Comparison of ENCODE assay signal across 23 cellular contexts in genomic region chr3:195107593-195107992, GRCh38.
DNase-seq lines count a peak whose midpoint lies in the region; ATAC-seq, FAIRE-seq and TF ChIP-seq lines count a peak whose summit lies in the region.
"Had no signal": no experiment of that assay in that cellular context is flagged by ENCODE, and none has a peak within 500 bp of the region (broad histone marks: within the 10 kb centered on the region; RNA-seq: fewer than 3 reads in every experiment).

No MANE protein-coding gene starts in this region.

- no peak for FAIRE-seq in H1 (lab: Jason Lieb, UNC)
- FAIRE-seq: G401.6, GM12892 had no signal

- peaks cover 2 to 4% (median 2%) of the 10 kb centered on the region in 4 experiments; a peak in 4 of 7 replicates for H3K4me1 ChIP-seq in H1 (replicated peaks in 1 of 4; ENCODE audit: control insufficient read depth in 3 of 4, insufficient read depth in 4 of 4, low read length in 3 of 4)
- H3K4me1 ChIP-seq in A673 (ENCODE audit: insufficient read depth, low read length, poor library complexity, severe bottlenecking) = peaks cover 39% of the 10 kb centered on the region
- peaks cover 8 to 17% of the 10 kb centered on the region in 2 donors for H3K4me1 ChIP-seq in gastrocnemius medialis

- peaks cover 0 to 2% of the 10 kb centered on the region in 2 experiments; a peak in 1 of 4 replicates for H3K79me2 ChIP-seq in H1 (ENCODE audit: control insufficient read depth in 1 of 2, insufficient read depth in 2 of 2, low read length in 2 of 2)

- H3K36me3 Mint-ChIP-seq in activated naive CD8-positive, alpha-beta T cell treated with anti-CD3 and anti-CD28 coated beads, Interleukin-2, amount 10 ng/mL, durations not matched to agents 7 days and 5 days = no peaks in the 10 kb centered on the region
- H3K36me3 Mint-ChIP-seq in activated naive CD8-positive, alpha-beta T cell treated with anti-CD3 and anti-CD28 coated beads, Interleukin-2, amount 50 U/mL, for 24 hours (ENCODE audit: low read depth) = no peaks in the 10 kb centered on the region
- H3K36me3 Mint-ChIP-seq in nephron (ENCODE audit: low read depth) = no peaks in the 10 kb centered on the region
- H3K36me3 Mint-ChIP-seq in stimulated activated effector memory CD8-positive, alpha-beta T cell treated with anti-CD3 and anti-CD28 coated beads, Interleukin-12 subunit alpha, Interleukin-12 subunit beta, amount 100 ng/mL, for 72 hours = no peaks in the 10 kb centered on the region
- H3K36me3 Mint-ChIP-seq: CD8-positive, alpha-beta T cell had no signal

- peaks cover 17% of the 10 kb centered on the region; the same call in 1 of the 2 replicates for H3K23me2 ChIP-seq in H1 (ENCODE audit: low read depth, low read length)

- no peak for TF ChIP-seq POLR2A in H1 (IDR thresholded peaks at IDR 0.05; ENCODE audit: control extremely low read depth in 1 of 2, low read depth in 2 of 2, low read length in 2 of 2)
- no peak for TF ChIP-seq POLR2A in gastrocnemius medialis (IDR thresholded peaks at IDR 0.05)

- no peak overlapping the region for H2AK5ac ChIP-seq in H1 (ENCODE audit: low read depth, low read length)

- POLR2A ChIA-PET in activated naive CD8-positive, alpha-beta T cell treated with anti-CD3 and anti-CD28 coated beads, Interleukin-2, amount 10 ng/mL, durations not matched to agents 7 days and 5 days (lab: Charles Lee) = no interaction called here
- POLR2A ChIA-PET in H1 (lab: Charles Lee; ENCODE audit: partially characterized antibody) (no interaction called here), A673 (lab: Charles Lee; ENCODE audit: low non-redundant PET) (no interaction called here)

- ATAC-seq in activated naive CD8-positive, alpha-beta T cell treated with anti-CD3 and anti-CD28 coated beads, Interleukin-2, amount 10 ng/mL, durations not matched to agents 7 days and 5 days (ENCODE audit: low read depth) = no peak
- no peak for ATAC-seq in activated naive CD8-positive, alpha-beta T cell treated with anti-CD3 and anti-CD28 coated beads, Interleukin-2, amount 50 U/mL, for 24 hours
- ATAC-seq in stimulated activated effector memory CD8-positive, alpha-beta T cell treated with anti-CD3 and anti-CD28 coated beads, Interleukin-12 subunit alpha, Interleukin-12 subunit beta, amount 100 ng/mL, for 72 hours = no peak
- ATAC-seq in gastrocnemius medialis = no peak
- ATAC-seq: CD8-positive, alpha-beta T cell; GM23338; Right ventricle myocardium inferior had no signal

- intact Hi-C loops in A673 (cut with micrococcal nuclease; ENCODE audit: unreplicated experiment) (loop anchor here (10.0 kb wide), 1 partner anchor 233 kb away; no protein-coding TSS in a partner anchor), gastrocnemius medialis (cut with DNase I; ENCODE audit: low total_unique reads) (loop anchor here (2.0 to 5.0 kb wide), 2 partner anchors 150 to 433 kb away; no protein-coding TSS in a partner anchor)

- no peak overlapping the region for H3K27ac Mint-ChIP-seq in activated naive CD8-positive, alpha-beta T cell treated with anti-CD3 and anti-CD28 coated beads, Interleukin-2, amount 10 ng/mL, durations not matched to agents 7 days and 5 days
- H3K27ac Mint-ChIP-seq in activated naive CD8-positive, alpha-beta T cell treated with anti-CD3 and anti-CD28 coated beads, Interleukin-2, amount 50 U/mL, for 24 hours = no peak overlapping the region
- peak overlapping the region in 2 of 3 experiments; percentile 20 to 35 for H3K27ac Mint-ChIP-seq in nephron
- peak overlapping the region; percentile 32 for H3K27ac Mint-ChIP-seq in stimulated activated effector memory CD8-positive, alpha-beta T cell treated with anti-CD3 and anti-CD28 coated beads, Interleukin-12 subunit alpha, Interleukin-12 subunit beta, amount 100 ng/mL, for 72 hours
- H3K27ac Mint-ChIP-seq: CD8-positive, alpha-beta T cell; GM23338 had no signal

- no peaks in the 10 kb centered on the region for H3K27me3 ChIP-seq in H1 (replicated peaks in 1 of 4; ENCODE audit: control insufficient read depth in 3 of 4, extremely low read depth in 1 of 4, insufficient read depth in 3 of 4, low read length in 3 of 4)
- no peaks in the 10 kb centered on the region for H3K27me3 ChIP-seq in A673 (replicated peaks; ENCODE audit: insufficient read depth, low read depth, low read length, poor library complexity)
- H3K27me3 ChIP-seq in gastrocnemius medialis = no peaks in the 10 kb centered on the region
- H3K27me3 ChIP-seq: MG63 had no signal

- H3K9ac ChIP-seq in H1 (replicated peaks in 1 of 4; ENCODE audit: extremely low read depth in 1 of 4, low read depth in 3 of 4, low read length in 3 of 4) = no peak overlapping the region

- no peak overlapping the region for H2BK20ac ChIP-seq in H1 (ENCODE audit: low read length)

- H2BK12ac ChIP-seq in H1 (ENCODE audit: low read depth, low read length) = no peak overlapping the region

- no peak overlapping the region for H2AFZ ChIP-seq in H1 (ENCODE audit: low read length)
- H2AFZ ChIP-seq: GM23338 had no signal

- DNase-seq in activated naive CD8-positive, alpha-beta T cell treated with anti-CD3 and anti-CD28 coated beads, Interleukin-2, amount 10 ng/mL, durations not matched to agents 7 days and 5 days = peak; percentile 9
- DNase-seq in activated naive CD8-positive, alpha-beta T cell treated with anti-CD3 and anti-CD28 coated beads, Interleukin-2, amount 50 U/mL, for 24 hours = no peak
- DNase-seq in H1 (ENCODE audit: low read depth in 1 of 2, low spot score in 2 of 2) = no peak
- DNase-seq in stimulated activated effector memory CD8-positive, alpha-beta T cell treated with anti-CD3 and anti-CD28 coated beads, Interleukin-12 subunit alpha, Interleukin-12 subunit beta, amount 100 ng/mL, for 72 hours (ENCODE audit: low spot score in 2 of 2) = no peak
- DNase-seq in HPDE6-E6E7 (ENCODE audit: extremely low spot score) = no peak
- no peak for DNase-seq in A673 (ENCODE audit: low spot score)
- no peak for DNase-seq in gastrocnemius medialis
- DNase-seq: C1 segment of cervical spinal cord; Calu3; CD8-positive, alpha-beta T cell; HCEC 1CT; MG63; NCI-H1417; NCI-H187; NCI-H446; NCI-H526; OCI-M1 had no signal

- H3K56ac ChIP-seq in H1 (replicated peaks; ENCODE audit: insufficient read length, low read depth, low read length) = no peak overlapping the region

- H2BK5ac ChIP-seq in H1 (ENCODE audit: low read depth, low read length) = no peak overlapping the region

- no peak overlapping the region for H3K14ac ChIP-seq in H1 (ENCODE audit: insufficient read length)

- no peak overlapping the region for H3K4me3 ChIP-seq in H1 (ENCODE audit: extremely low read depth in 1 of 4, insufficient read depth in 2 of 4, low read depth in 3 of 4, low read length in 4 of 4)
- H3K4me3 ChIP-seq in A673 (ENCODE audit: low read depth, low read length, poor library complexity, severe bottlenecking) = no peak overlapping the region
- H3K4me3 ChIP-seq in gastrocnemius medialis = no peak overlapping the region
- H3K4me3 ChIP-seq: GM23338, MG63 had no signal

- no peak for TF ChIP-seq EP300 in H1 (IDR thresholded peaks at IDR 0.05; ENCODE audit: borderline replicate concordance in 1 of 2, low read depth in 2 of 2, low read length in 2 of 2)

- no peaks in the 10 kb centered on the region for H3K27me3 Mint-ChIP-seq in activated naive CD8-positive, alpha-beta T cell treated with anti-CD3 and anti-CD28 coated beads, Interleukin-2, amount 10 ng/mL, durations not matched to agents 7 days and 5 days
- no peaks in the 10 kb centered on the region for H3K27me3 Mint-ChIP-seq in activated naive CD8-positive, alpha-beta T cell treated with anti-CD3 and anti-CD28 coated beads, Interleukin-2, amount 50 U/mL, for 24 hours
- peaks cover 11% of the 10 kb centered on the region for H3K27me3 Mint-ChIP-seq in nephron (ENCODE audit: low read depth)

- H3K9me3 Mint-ChIP-seq in activated naive CD8-positive, alpha-beta T cell treated with anti-CD3 and anti-CD28 coated beads, Interleukin-2, amount 10 ng/mL, durations not matched to agents 7 days and 5 days = no peaks in the 10 kb centered on the region
- H3K9me3 Mint-ChIP-seq in activated naive CD8-positive, alpha-beta T cell treated with anti-CD3 and anti-CD28 coated beads, Interleukin-2, amount 50 U/mL, for 24 hours = no peaks in the 10 kb centered on the region
- H3K9me3 Mint-ChIP-seq in nephron = no peaks in the 10 kb centered on the region
- H3K9me3 Mint-ChIP-seq in stimulated activated effector memory CD8-positive, alpha-beta T cell treated with anti-CD3 and anti-CD28 coated beads, Interleukin-12 subunit alpha, Interleukin-12 subunit beta, amount 100 ng/mL, for 72 hours = no peaks in the 10 kb centered on the region
- H3K9me3 Mint-ChIP-seq: CD8-positive, alpha-beta T cell; GM23338 had no signal

- no peak overlapping the region for H3K4me3 Mint-ChIP-seq in activated naive CD8-positive, alpha-beta T cell treated with anti-CD3 and anti-CD28 coated beads, Interleukin-2, amount 10 ng/mL, durations not matched to agents 7 days and 5 days
- H3K4me3 Mint-ChIP-seq in activated naive CD8-positive, alpha-beta T cell treated with anti-CD3 and anti-CD28 coated beads, Interleukin-2, amount 50 U/mL, for 24 hours = no peak overlapping the region
- H3K4me3 Mint-ChIP-seq in nephron = no peak overlapping the region
- no peak overlapping the region for H3K4me3 Mint-ChIP-seq in stimulated activated effector memory CD8-positive, alpha-beta T cell treated with anti-CD3 and anti-CD28 coated beads, Interleukin-12 subunit alpha, Interleukin-12 subunit beta, amount 100 ng/mL, for 72 hours
- H3K4me3 Mint-ChIP-seq: CD8-positive, alpha-beta T cell; GM23338 had no signal

- no peak overlapping the region for H3K23ac ChIP-seq in H1 (ENCODE audit: insufficient read length)

- H3K4me2 ChIP-seq in H1 (ENCODE audit: insufficient read depth in 1 of 2, low read depth in 2 of 2, low read length in 2 of 2) = peak overlapping the region in 1 of 2 experiments; percentile 23; a peak in 1 of 4 replicates
- H3K4me2 ChIP-seq: GM23338 had no signal

- TF ChIP-seq CTCF in H1 (IDR thresholded peaks at IDR 0.05; ENCODE audit: control extremely low read depth in 1 of 3, insufficient read depth in 1 of 3, low read depth in 1 of 3, low read length in 3 of 3) (no peak), nephron (IDR thresholded peaks at IDR 0.05; ENCODE audit: unreplicated experiment in 3 of 3) (no peak), A673 (conservative IDR thresholded peaks at IDR 0.05; ENCODE audit: low read depth, low read length) (no peak), gastrocnemius medialis (IDR thresholded peaks at IDR 0.05 in 4 of 5, conservative IDR thresholded peaks at IDR 0.05 in 1 of 5) (no peak)

- no peak for TF ChIP-seq RAD21 in H1 (IDR thresholded peaks at IDR 0.05 in 1 of 2, conservative IDR thresholded peaks at IDR 0.05 in 1 of 2; ENCODE audit: low read depth in 2 of 2, low read length in 2 of 2)

- peaks cover 7% of the 10 kb centered on the region for H3K79me1 ChIP-seq in H1 (ENCODE audit: low read depth, low read length)

- no peak overlapping the region for H2BK15ac ChIP-seq in H1 (ENCODE audit: low read length)

- H4K5ac ChIP-seq in H1 (ENCODE audit: insufficient read length, low read depth, low read length) = peak overlapping the region; percentile 37

- no peak overlapping the region for H2BK120ac ChIP-seq in H1 (replicated peaks; ENCODE audit: low read depth, low read length)

- no peak overlapping the region for H3K18ac ChIP-seq in H1 (ENCODE audit: extremely low read depth, low read length)

- H4K8ac ChIP-seq in H1 (ENCODE audit: extremely low read depth, insufficient read depth, low read length) = peak overlapping the region; percentile 14; the same call in 1 of the 2 replicates

- peaks cover 0 to 16% of the 10 kb centered on the region in 2 experiments for H4K20me1 ChIP-seq in H1 (replicated peaks in 1 of 2; ENCODE audit: control insufficient read depth in 1 of 2, insufficient read depth in 2 of 2, low read length in 2 of 2)

- H3K4ac ChIP-seq in H1 (replicated peaks; ENCODE audit: insufficient read length, low read depth, low read length) = peak overlapping the region; percentile 44

- H3K9me3 ChIP-seq in H1 (ENCODE audit: insufficient read depth in 2 of 2, low read depth in 1 of 2, low read length in 1 of 2) (no peaks in the 10 kb centered on the region), A673 (ENCODE audit: low read depth, low read length, poor library complexity, severe bottlenecking) (no peaks in the 10 kb centered on the region), gastrocnemius medialis (no peaks in the 10 kb centered on the region)
- H3K9me3 ChIP-seq: MG63 had no signal

- in situ Hi-C loops in gastrocnemius medialis (cut with MboI; ENCODE audit: low sequenced_read_pairs in 4 of 4) = loop anchor here in 3 of 4 donors (5.0 kb wide), 2 partner anchors 425 to 430 kb away; no protein-coding TSS in a partner anchor

- no peak overlapping the region for H4K91ac ChIP-seq in H1 (replicated peaks; ENCODE audit: insufficient read length, low read length)

- 84% methylated on average over 3 of the region's 8 CpGs; no CpG with 5 or more reads in 1 of the 2 experiments for WGBS in H1 (ENCODE audit: extremely low coverage in 1 of 2, insufficient coverage in 1 of 2, insufficient read length in 1 of 2, insufficient replicate concordance in 2 of 2, low coverage in 1 of 2, low lambda C conversion rate in 2 of 2, missing lambda C conversion rate in 1 of 2), 2 experiments

- H3K36me3 ChIP-seq in H1 (ENCODE audit: control insufficient read depth in 2 of 4, insufficient read depth in 4 of 4, low read length in 3 of 4) (peaks cover 0 to 5% (median 0%) of the 10 kb centered on the region in 4 experiments; a peak in 2 of 8 replicates), A673 (ENCODE audit: insufficient read depth, low read length, poor library complexity, severe bottlenecking) (no peaks in the 10 kb centered on the region), gastrocnemius medialis (no peaks in the 10 kb centered on the region)
- H3K36me3 ChIP-seq: MG63 had no signal

- no peak overlapping the region for H3K27ac ChIP-seq in H1 (ENCODE audit: low read depth, low read length)
- no peak overlapping the region for H3K27ac ChIP-seq in A673 (ENCODE audit: low read depth, low read length, poor library complexity, severe bottlenecking)
- H3K27ac ChIP-seq in gastrocnemius medialis = no peak overlapping the region
- H3K27ac ChIP-seq: 22Rv1 had no signal

- BruUV-seq in A673 (replicated peaks; lab: Mats Ljungman, UMichigan) = no TSS peak

- CTCF ChIA-PET in H1 (lab: Charles Lee; ENCODE audit: partially characterized antibody) = interaction anchor here (0.8 to 4.1 kb wide), 27 partner anchors 8 to 435 kb away, joined by 3 to 28 read pairs (median 7); no protein-coding TSS in a partner anchor
- CTCF ChIA-PET in A673 (lab: Charles Lee) = interaction anchor here (1.5 kb wide), 1 partner anchor 425 kb away, joined by 6 read pairs; no protein-coding TSS in a partner anchor

- peaks cover 4% of the 10 kb centered on the region for H3K4me1 Mint-ChIP-seq in activated naive CD8-positive, alpha-beta T cell treated with anti-CD3 and anti-CD28 coated beads, Interleukin-2, amount 10 ng/mL, durations not matched to agents 7 days and 5 days
- H3K4me1 Mint-ChIP-seq in activated naive CD8-positive, alpha-beta T cell treated with anti-CD3 and anti-CD28 coated beads, Interleukin-2, amount 50 U/mL, for 24 hours = peaks cover 5% of the 10 kb centered on the region
- peaks cover 25% of the 10 kb centered on the region for H3K4me1 Mint-ChIP-seq in nephron
- H3K4me1 Mint-ChIP-seq in stimulated activated effector memory CD8-positive, alpha-beta T cell treated with anti-CD3 and anti-CD28 coated beads, Interleukin-12 subunit alpha, Interleukin-12 subunit beta, amount 100 ng/mL, for 72 hours = peaks cover 6% of the 10 kb centered on the region

Comparison
In these comparisons a context has a peak if more than half of its experiments do, and no peak if none do; other contexts are left out.
1. H3K27ac Mint-ChIP-seq: peak in nephron (2 of 3) and stimulated activated effector memory CD8-positive, alpha-beta T cell treated with anti-CD3 and anti-CD28 coated beads, Interleukin-12 subunit alpha, Interleukin-12 subunit beta, amount 100 ng/mL, for 72 hours (single experiment); none in activated naive CD8-positive, alpha-beta T cell treated with anti-CD3 and anti-CD28 coated beads, Interleukin-2, amount 10 ng/mL, durations not matched to agents 7 days and 5 days (single experiment) and activated naive CD8-positive, alpha-beta T cell treated with anti-CD3 and anti-CD28 coated beads, Interleukin-2, amount 50 U/mL, for 24 hours (single experiment).